Comparison of ENCODE assay signal across 25 cellular contexts in genomic region chr20:2864626-2865025, GRCh38. TPM values are rescaled to one million over a fixed set of nuclear protein-coding genes. Genes with fewer than 3 reads are reported as not detected.
DNase-seq lines count a peak whose midpoint lies in the region; ATAC-seq and TF ChIP-seq lines count a peak whose summit lies in the region.
"Had no signal": no experiment of that assay in that cellular context is flagged by ENCODE, and none has a peak within 500 bp of the region (broad histone marks: within the 10 kb centered on the region; RNA-seq: fewer than 3 reads in every experiment).

No MANE protein-coding gene starts in this region.

- H3K4me1 Mint-ChIP-seq in stimulated activated naive CD8-positive, alpha-beta T cell treated with anti-CD3 and anti-CD28 coated beads, Interleukin-15, Interleukin-2, amounts not matched to agents 100 ng/mL and 50 ng/mL, for 24 hours (ENCODE audit: low read depth) = peaks cover 45% of the 10 kb centered on the region
- H3K4me1 Mint-ChIP-seq in stimulated activated naive CD8-positive, alpha-beta T cell treated with anti-CD3 and anti-CD28 coated beads, Interleukin-15, amount 100 ng/mL, for 72 hours = peaks cover 61% of the 10 kb centered on the region
- peaks cover 18% of the 10 kb centered on the region for H3K4me1 Mint-ChIP-seq in T-helper 17 cell
- H3K4me1 Mint-ChIP-seq in immature natural killer cell = peaks cover 53 to 54% of the 10 kb centered on the region in 2 donors

- intact Hi-C loops in esophagus squamous epithelium (cut with DNase I) = no loop called here

- H3K27ac ChIP-seq in esophagus squamous epithelium = no peak overlapping the region
- H3K27ac ChIP-seq: SJCRH30 had no signal

- H3K4me3 ChIP-seq in esophagus squamous epithelium = no peak overlapping the region
- H3K4me3 ChIP-seq: MG63, SJCRH30 had no signal

- DNase-seq in stimulated activated naive CD8-positive, alpha-beta T cell treated with anti-CD3 and anti-CD28 coated beads, Interleukin-15, amount 100 ng/mL, for 72 hours = no peak
- DNase-seq in T-helper 17 cell = no peak
- DNase-seq in immature natural killer cell = no peak
- DNase-seq in esophagus squamous epithelium (lab: John Stamatoyannopoulos, UW) = no peak
- DNase-seq in DMS53 treated with DMSO at 0.1 percent for 48 hours (lab: John Stamatoyannopoulos, UW; ENCODE audit: unreplicated experiment) = no peak
- no peak for DNase-seq in omental fat pad (ENCODE audit: low spot score)
- DNase-seq: C1 segment of cervical spinal cord; CD4-positive, alpha-beta memory T cell; DND-41; H7; HFFc6; KG1; MG63; NCI-H1105 treated with DMSO at 0.1 percent for 48 hours; NCI-H146; NCI-H1930; NCI-H2107; NCI-H524 treated with DMSO at 0.1 percent for 48 hours; NCI-H774; SJCRH30 had no signal

- WGBS in esophagus squamous epithelium, 2 donors = 91 to 93% methylated on average over 7 to 8 of the region's 12 CpGs

- H3K36me3 ChIP-seq in esophagus squamous epithelium = peaks cover 43 to 68% (median 48%) of the 10 kb centered on the region in 3 donors
- H3K36me3 ChIP-seq: MG63, SJCRH30 had no signal

- H3K9me3 ChIP-seq in T-helper 17 cell (ENCODE audit: control insufficient read depth, low read length, poor library complexity, severe bottlenecking) (no peaks in the 10 kb centered on the region), esophagus squamous epithelium (no peaks in the 10 kb centered on the region)
- H3K9me3 ChIP-seq: MG63, SJCRH30 had no signal

- peak overlapping the region; percentile 58 for H3K27ac Mint-ChIP-seq in stimulated activated naive CD8-positive, alpha-beta T cell treated with anti-CD3 and anti-CD28 coated beads, Interleukin-15, Interleukin-2, amounts not matched to agents 100 ng/mL and 50 ng/mL, for 24 hours
- no peak overlapping the region for H3K27ac Mint-ChIP-seq in stimulated activated naive CD8-positive, alpha-beta T cell treated with anti-CD3 and anti-CD28 coated beads, Interleukin-15, amount 100 ng/mL, for 72 hours
- H3K27ac Mint-ChIP-seq in T-helper 17 cell (peak overlapping the region; percentile 43), immature natural killer cell (peak overlapping the region; percentile 89 to 98 (median 96))
- H3K27ac Mint-ChIP-seq: HFFc6 had no signal

- no peaks in the 10 kb centered on the region for H3K27me3 Mint-ChIP-seq in stimulated activated naive CD8-positive, alpha-beta T cell treated with anti-CD3 and anti-CD28 coated beads, Interleukin-15, Interleukin-2, amounts not matched to agents 100 ng/mL and 50 ng/mL, for 24 hours
- no peaks in the 10 kb centered on the region for H3K27me3 Mint-ChIP-seq in stimulated activated naive CD8-positive, alpha-beta T cell treated with anti-CD3 and anti-CD28 coated beads, Interleukin-15, amount 100 ng/mL, for 72 hours
- no peaks in the 10 kb centered on the region for H3K27me3 Mint-ChIP-seq in T-helper 17 cell
- peaks cover 4 to 9% (median 8%) of the 10 kb centered on the region in 3 donors for H3K27me3 Mint-ChIP-seq in immature natural killer cell (ENCODE audit: low read depth in 3 of 3)
- H3K27me3 Mint-ChIP-seq: CD4-positive, alpha-beta memory T cell had no signal

- ATAC-seq in stimulated activated naive CD8-positive, alpha-beta T cell treated with anti-CD3 and anti-CD28 coated beads, Interleukin-15, amount 100 ng/mL, for 72 hours = no peak
- ATAC-seq in T-helper 17 cell = no peak
- no peak for ATAC-seq in omental fat pad (ENCODE audit: low FRiP score)
- ATAC-seq: Right ventricle myocardium inferior, SK-N-SH treated with all-trans-retinoic acid at 6 μM for 48 hours had no signal

- no peaks in the 10 kb centered on the region for H3K27me3 ChIP-seq in esophagus squamous epithelium
- H3K27me3 ChIP-seq: MG63, SJCRH30 had no signal

- TF ChIP-seq CTCF in esophagus squamous epithelium (IDR thresholded peaks at IDR 0.05) (no peak), omental fat pad (IDR thresholded peaks at IDR 0.05) (no peak)

- TF ChIP-seq POLR2A in esophagus squamous epithelium (IDR thresholded peaks at IDR 0.05) = no peak

- no peaks in the 10 kb centered on the region for H3K9me3 Mint-ChIP-seq in stimulated activated naive CD8-positive, alpha-beta T cell treated with anti-CD3 and anti-CD28 coated beads, Interleukin-15, Interleukin-2, amounts not matched to agents 100 ng/mL and 50 ng/mL, for 24 hours
- no peaks in the 10 kb centered on the region for H3K9me3 Mint-ChIP-seq in stimulated activated naive CD8-positive, alpha-beta T cell treated with anti-CD3 and anti-CD28 coated beads, Interleukin-15, amount 100 ng/mL, for 72 hours
- no peaks in the 10 kb centered on the region for H3K9me3 Mint-ChIP-seq in immature natural killer cell
- H3K9me3 Mint-ChIP-seq: CD4-positive, alpha-beta memory T cell; HFFc6 had no signal

- H3K4me3 Mint-ChIP-seq in stimulated activated naive CD8-positive, alpha-beta T cell treated with anti-CD3 and anti-CD28 coated beads, Interleukin-15, Interleukin-2, amounts not matched to agents 100 ng/mL and 50 ng/mL, for 24 hours = no peak overlapping the region
- H3K4me3 Mint-ChIP-seq in stimulated activated naive CD8-positive, alpha-beta T cell treated with anti-CD3 and anti-CD28 coated beads, Interleukin-15, amount 100 ng/mL, for 72 hours = peak overlapping the region in 1 of 2 donors; percentile 78
- no peak overlapping the region for H3K4me3 Mint-ChIP-seq in T-helper 17 cell
- H3K4me3 Mint-ChIP-seq in immature natural killer cell = peak overlapping the region; percentile 39 to 93 (median 79)
- H3K4me3 Mint-ChIP-seq: CD4-positive, alpha-beta memory T cell; HFFc6 had no signal

- peaks cover 0 to 7% (median 0%) of the 10 kb centered on the region in 3 donors for H3K4me1 ChIP-seq in esophagus squamous epithelium
- H3K4me1 ChIP-seq: SJCRH30 had no signal

- H3K36me3 Mint-ChIP-seq in stimulated activated naive CD8-positive, alpha-beta T cell treated with anti-CD3 and anti-CD28 coated beads, Interleukin-15, Interleukin-2, amounts not matched to agents 100 ng/mL and 50 ng/mL, for 24 hours (ENCODE audit: low read depth) = peaks cover 26% of the 10 kb centered on the region
- peaks cover 2% of the 10 kb centered on the region for H3K36me3 Mint-ChIP-seq in T-helper 17 cell (ENCODE audit: low read depth)
- H3K36me3 Mint-ChIP-seq in immature natural killer cell = peaks cover 0 to 10% (median 4%) of the 10 kb centered on the region in 3 donors

RNA-seq across cellular contexts. Expression of gene PTPRA, which starts 8.7 kb away (rescaled TPM):
- total RNA-seq in T-helper 17 cell (10 to 100 TPM; 72.1 to 76.5 TPM), esophagus squamous epithelium (10 to 100 TPM; 26.2 to 53.7 (median 42.4) TPM), omental fat pad (10 to 100 TPM; 55.0 to 78.0 (median 68.2) TPM)
- 10 to 100 TPM; 39.5 to 63.5 (median 60.0) TPM for polyA plus RNA-seq in immature natural killer cell

RNA-seq across cellular contexts. Expression of gene VPS16, which starts 24.1 kb away (rescaled TPM):
- total RNA-seq in T-helper 17 cell (10 to 100 TPM; 41.9 to 42.9 TPM), esophagus squamous epithelium (10 to 100 TPM; 20.9 to 36.7 (median 28.5) TPM), omental fat pad (10 to 100 TPM; 24.0 to 34.0 (median 27.7) TPM)
- 10 to 100 TPM; 61.8 to 81.3 (median 76.5) TPM for polyA plus RNA-seq in immature natural killer cell

RNA-seq across cellular contexts. Expression of gene PCED1A, which starts 24.2 kb away (rescaled TPM):
- total RNA-seq in T-helper 17 cell (10 to 100 TPM; 45.8 to 47.0 TPM), esophagus squamous epithelium (10 to 100 TPM in 3 of 4 donors, 1 to 10 TPM in 1; 9.0 to 25.6 (median 16.6) TPM), omental fat pad (10 to 100 TPM; 21.5 to 46.7 (median 33.3) TPM)
- 10 to 100 TPM; 21.9 to 24.1 (median 23.4) TPM for polyA plus RNA-seq in immature natural killer cell

RNA-seq across cellular contexts. Expression of gene TMEM239, which starts 48.5 kb away (rescaled TPM):
- not detected for total RNA-seq in T-helper 17 cell
- polyA plus RNA-seq in immature natural killer cell = not detected
- total RNA-seq in esophagus squamous epithelium = not detected
- not detected for total RNA-seq in omental fat pad
- total RNA-seq: A673; CD4-positive, alpha-beta memory T cell; H7; HFFc6; Right ventricle myocardium inferior; RPMI7951; SJCRH30 had no signal
- polyA plus RNA-seq: CD4-positive, alpha-beta memory T cell had no signal

RNA-seq across cellular contexts. Expression of gene C20orf141, which starts 49.8 kb away (rescaled TPM):
- not detected for total RNA-seq in T-helper 17 cell
- polyA plus RNA-seq in immature natural killer cell = not detected
- not detected for total RNA-seq in esophagus squamous epithelium
- 1 to 10 TPM in 2 of 4 donors, not detected in 2; 1.2 to 1.4 TPM for total RNA-seq in omental fat pad
- total RNA-seq: A673; CD4-positive, alpha-beta memory T cell; H7; HFFc6; Right ventricle myocardium inferior; RPMI7951; SJCRH30 had no signal
- polyA plus RNA-seq: CD4-positive, alpha-beta memory T cell had no signal

Comparison
In these comparisons a context has a peak if more than half of its experiments do, and no peak if none do; other contexts are left out.
1. H3K27ac Mint-ChIP-seq: peak in stimulated activated naive CD8-positive, alpha-beta T cell treated with anti-CD3 and anti-CD28 coated beads, Interleukin-15, Interleukin-2, amounts not matched to agents 100 ng/mL and 50 ng/mL, for 24 hours (single experiment), T-helper 17 cell (single experiment) and immature natural killer cell (6 of 6); none in stimulated activated naive CD8-positive, alpha-beta T cell treated with anti-CD3 and anti-CD28 coated beads, Interleukin-15, amount 100 ng/mL, for 72 hours (0 of 2).
2. H3K4me3 Mint-ChIP-seq: peak in immature natural killer cell (5 of 5); none in stimulated activated naive CD8-positive, alpha-beta T cell treated with anti-CD3 and anti-CD28 coated beads, Interleukin-15, Interleukin-2, amounts not matched to agents 100 ng/mL and 50 ng/mL, for 24 hours (single experiment) and T-helper 17 cell (single experiment).